Comparison of ENCODE assay signal across 1 cellular context in the genomic region with DNA sequence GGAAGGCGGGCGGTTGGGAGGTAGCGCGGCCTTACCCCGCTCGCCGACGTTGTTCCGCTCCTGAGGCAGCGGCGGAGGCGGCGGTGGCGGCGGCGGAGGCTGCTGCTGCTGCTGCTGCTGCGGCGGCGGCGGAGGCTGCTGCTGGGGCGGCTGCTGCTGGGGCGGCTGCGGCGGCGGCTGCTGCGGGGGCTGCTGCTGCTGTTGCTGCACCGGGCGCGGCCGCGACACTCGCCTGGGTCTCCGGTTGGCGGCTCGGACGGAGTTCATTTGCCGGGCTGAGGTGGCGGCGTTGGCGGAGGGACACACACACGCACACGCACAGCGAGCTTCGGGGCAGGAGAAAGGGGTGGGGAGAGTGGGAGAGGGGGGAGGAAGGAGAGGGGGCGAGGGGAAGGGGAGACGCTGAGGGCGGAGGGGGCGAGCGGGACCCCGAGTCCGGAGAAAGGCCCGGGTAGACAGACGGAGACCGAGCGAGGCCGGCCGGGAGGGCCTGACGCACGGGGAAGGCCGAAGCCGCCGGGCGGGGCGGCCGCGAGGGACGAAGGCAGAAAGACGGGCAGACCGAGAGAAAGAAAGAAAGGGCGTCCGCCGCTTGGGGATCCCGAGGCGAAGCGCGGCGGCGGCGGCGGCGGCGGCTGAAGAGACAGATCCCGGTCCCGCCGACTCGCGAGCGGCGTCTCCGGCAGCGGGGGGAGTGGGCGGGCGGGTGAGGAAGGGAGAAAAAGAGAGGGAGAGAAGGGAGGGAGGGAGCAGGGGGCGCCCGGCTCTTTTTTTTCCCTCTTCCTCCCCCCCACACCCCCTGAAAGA.
TF ChIP-seq lines count a peak whose summit lies in the region.

No MANE protein-coding gene starts in this region.

TF ChIP-seq in K562, 482 proteins besides CTCF, POLR2A, EP300 and RAD21 (continued from another document and continues in another):
- TF ChIP-seq, protein P1, sequence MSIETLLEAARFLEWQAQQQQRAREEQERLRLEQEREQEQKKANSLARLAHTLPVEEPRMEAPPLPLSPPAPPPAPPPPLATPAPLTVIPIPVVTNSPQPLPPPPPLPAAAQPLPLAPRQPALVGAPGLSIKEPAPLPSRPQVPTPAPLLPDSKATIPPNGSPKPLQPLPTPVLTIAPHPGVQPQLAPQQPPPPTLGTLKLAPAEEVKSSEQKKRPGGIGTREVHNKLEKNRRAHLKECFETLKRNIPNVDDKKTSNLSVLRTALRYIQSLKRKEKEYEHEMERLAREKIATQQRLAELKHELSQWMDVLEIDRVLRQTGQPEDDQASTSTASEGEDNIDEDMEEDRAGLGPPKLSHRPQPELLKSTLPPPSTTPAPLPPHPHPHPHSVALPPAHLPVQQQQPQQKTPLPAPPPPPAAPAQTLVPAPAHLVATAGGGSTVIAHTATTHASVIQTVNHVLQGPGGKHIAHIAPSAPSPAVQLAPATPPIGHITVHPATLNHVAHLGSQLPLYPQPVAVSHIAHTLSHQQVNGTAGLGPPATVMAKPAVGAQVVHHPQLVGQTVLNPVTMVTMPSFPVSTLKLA (conservative IDR thresholded peaks at IDR 0.05) = peak; percentile 5 to 34; a peak in 1 of 4 replicates
- TF ChIP-seq ZNF668 (CRISPR knock-in tag; IDR thresholded peaks at IDR 0.05) (no peak), THRAP3 (IDR thresholded peaks at IDR 0.05; ENCODE audit: borderline replicate concordance) (no peak), U2AF1 (optimal IDR thresholded peaks at IDR 0.05; ENCODE audit: low read depth, low read length) (no peak), KLF16 (IDR thresholded peaks at IDR 0.05) (no peak), SRSF7 (optimal IDR thresholded peaks at IDR 0.05; ENCODE audit: low read depth, low read length) (no peak), ZZZ3 (IDR thresholded peaks at IDR 0.05) (no peak), TAF1 (IDR thresholded peaks at IDR 0.05; ENCODE audit: control insufficient read depth, extremely low read depth, insufficient read depth, low read length, severe bottlenecking) (peak; percentile 29), RNF2 (IDR thresholded peaks at IDR 0.05) (no peak), CSDE1 (IDR thresholded peaks at IDR 0.05) (no peak), RFX5 (IDR thresholded peaks at IDR 0.05; ENCODE audit: low read depth, low read length) (no peak), ZFP36 (IDR thresholded peaks at IDR 0.05; ENCODE audit: low read depth, low read length, partially characterized antibody) (no peak), HNRNPH1 (optimal IDR thresholded peaks at IDR 0.05; ENCODE audit: low read depth, low read length) (no peak), POLR2G (IDR thresholded peaks at IDR 0.05; ENCODE audit: low read depth, low read length) (peak; percentile 81), ZNF146 (CRISPR knock-in tag; IDR thresholded peaks at IDR 0.05; ENCODE audit: unreplicated experiment) (no peak), HDAC6 (IDR thresholded peaks at IDR 0.05; ENCODE audit: low read depth, low read length) (no peak), FIP1L1 (IDR thresholded peaks at IDR 0.05; ENCODE audit: low read depth, low read length, poor library complexity, severe bottlenecking) (peak; percentile 45), NFIX (CRISPR knock-in tag; IDR thresholded peaks at IDR 0.05; ENCODE audit: low read depth) (no peak), PRDM10 (IDR thresholded peaks at IDR 0.05; ENCODE audit: partially characterized antibody) (no peak), TCFL5 (CRISPR knock-in tag; conservative IDR thresholded peaks at IDR 0.05) (no peak), ZNF584 (CRISPR knock-in tag; IDR thresholded peaks at IDR 0.05; ENCODE audit: low read depth) (no peak), CXXC5 (CRISPR knock-in tag; IDR thresholded peaks at IDR 0.05) (0 out of 2 replicates have a peak, but pooled peaks have one; percentile 28), ZNF780A (CRISPR knock-in tag; IDR thresholded peaks at IDR 0.05) (no peak), CBX2 (IDR thresholded peaks at IDR 0.05; ENCODE audit: insufficient read depth, low read length, poor library complexity, severe bottlenecking) (no peak), EWSR1 (IDR thresholded peaks at IDR 0.05; ENCODE audit: borderline replicate concordance, low read depth, partially characterized antibody) (no peak), PHF8 (IDR thresholded peaks at IDR 0.05; ENCODE audit: borderline replicate concordance, low read length) (peak; percentile 8; the same call in 1 of the 2 replicates), RBBP5 (IDR thresholded peaks at IDR 0.05; ENCODE audit: borderline replicate concordance, insufficient read depth, low read length, poor library complexity, severe bottlenecking) (peak; percentile 41), ZBTB9 (CRISPR knock-in tag; IDR thresholded peaks at IDR 0.05) (no peak), FOXK2 (conservative IDR thresholded peaks at IDR 0.05 in 1 of 2, IDR thresholded peaks at IDR 0.05 in 1 of 2; ENCODE audit: low read depth in 2 of 2) (no peak)
- TF ChIP-seq, protein P2, sequence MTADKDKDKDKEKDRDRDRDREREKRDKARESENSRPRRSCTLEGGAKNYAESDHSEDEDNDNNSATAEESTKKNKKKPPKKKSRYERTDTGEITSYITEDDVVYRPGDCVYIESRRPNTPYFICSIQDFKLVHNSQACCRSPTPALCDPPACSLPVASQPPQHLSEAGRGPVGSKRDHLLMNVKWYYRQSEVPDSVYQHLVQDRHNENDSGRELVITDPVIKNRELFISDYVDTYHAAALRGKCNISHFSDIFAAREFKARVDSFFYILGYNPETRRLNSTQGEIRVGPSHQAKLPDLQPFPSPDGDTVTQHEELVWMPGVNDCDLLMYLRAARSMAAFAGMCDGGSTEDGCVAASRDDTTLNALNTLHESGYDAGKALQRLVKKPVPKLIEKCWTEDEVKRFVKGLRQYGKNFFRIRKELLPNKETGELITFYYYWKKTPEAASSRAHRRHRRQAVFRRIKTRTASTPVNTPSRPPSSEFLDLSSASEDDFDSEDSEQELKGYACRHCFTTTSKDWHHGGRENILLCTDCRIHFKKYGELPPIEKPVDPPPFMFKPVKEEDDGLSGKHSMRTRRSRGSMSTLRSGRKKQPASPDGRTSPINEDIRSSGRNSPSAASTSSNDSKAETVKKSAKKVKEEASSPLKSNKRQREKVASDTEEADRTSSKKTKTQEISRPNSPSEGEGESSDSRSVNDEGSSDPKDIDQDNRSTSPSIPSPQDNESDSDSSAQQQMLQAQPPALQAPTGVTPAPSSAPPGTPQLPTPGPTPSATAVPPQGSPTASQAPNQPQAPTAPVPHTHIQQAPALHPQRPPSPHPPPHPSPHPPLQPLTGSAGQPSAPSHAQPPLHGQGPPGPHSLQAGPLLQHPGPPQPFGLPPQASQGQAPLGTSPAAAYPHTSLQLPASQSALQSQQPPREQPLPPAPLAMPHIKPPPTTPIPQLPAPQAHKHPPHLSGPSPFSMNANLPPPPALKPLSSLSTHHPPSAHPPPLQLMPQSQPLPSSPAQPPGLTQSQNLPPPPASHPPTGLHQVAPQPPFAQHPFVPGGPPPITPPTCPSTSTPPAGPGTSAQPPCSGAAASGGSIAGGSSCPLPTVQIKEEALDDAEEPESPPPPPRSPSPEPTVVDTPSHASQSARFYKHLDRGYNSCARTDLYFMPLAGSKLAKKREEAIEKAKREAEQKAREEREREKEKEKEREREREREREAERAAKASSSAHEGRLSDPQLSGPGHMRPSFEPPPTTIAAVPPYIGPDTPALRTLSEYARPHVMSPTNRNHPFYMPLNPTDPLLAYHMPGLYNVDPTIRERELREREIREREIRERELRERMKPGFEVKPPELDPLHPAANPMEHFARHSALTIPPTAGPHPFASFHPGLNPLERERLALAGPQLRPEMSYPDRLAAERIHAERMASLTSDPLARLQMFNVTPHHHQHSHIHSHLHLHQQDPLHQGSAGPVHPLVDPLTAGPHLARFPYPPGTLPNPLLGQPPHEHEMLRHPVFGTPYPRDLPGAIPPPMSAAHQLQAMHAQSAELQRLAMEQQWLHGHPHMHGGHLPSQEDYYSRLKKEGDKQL (CRISPR knock-in tag; IDR thresholded peaks at IDR 0.05; ENCODE audit: borderline replicate concordance) = no peak
- TF ChIP-seq, protein P3, sequence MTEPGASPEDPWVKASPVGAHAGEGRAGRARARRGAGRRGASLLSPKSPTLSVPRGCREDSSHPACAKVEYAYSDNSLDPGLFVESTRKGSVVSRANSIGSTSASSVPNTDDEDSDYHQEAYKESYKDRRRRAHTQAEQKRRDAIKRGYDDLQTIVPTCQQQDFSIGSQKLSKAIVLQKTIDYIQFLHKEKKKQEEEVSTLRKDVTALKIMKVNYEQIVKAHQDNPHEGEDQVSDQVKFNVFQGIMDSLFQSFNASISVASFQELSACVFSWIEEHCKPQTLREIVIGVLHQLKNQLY (CRISPR knock-in tag; conservative IDR thresholded peaks at IDR 0.05) = no peak
- TF ChIP-seq, protein P4, sequence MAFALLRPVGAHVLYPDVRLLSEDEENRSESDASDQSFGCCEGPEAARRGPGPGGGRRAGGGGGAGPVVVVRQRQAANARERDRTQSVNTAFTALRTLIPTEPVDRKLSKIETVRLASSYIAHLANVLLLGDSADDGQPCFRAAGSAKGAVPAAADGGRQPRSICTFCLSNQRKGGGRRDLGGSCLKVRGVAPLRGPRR (CRISPR knock-in tag; IDR thresholded peaks at IDR 0.05) = no peak
- TF ChIP-seq, protein P5, sequence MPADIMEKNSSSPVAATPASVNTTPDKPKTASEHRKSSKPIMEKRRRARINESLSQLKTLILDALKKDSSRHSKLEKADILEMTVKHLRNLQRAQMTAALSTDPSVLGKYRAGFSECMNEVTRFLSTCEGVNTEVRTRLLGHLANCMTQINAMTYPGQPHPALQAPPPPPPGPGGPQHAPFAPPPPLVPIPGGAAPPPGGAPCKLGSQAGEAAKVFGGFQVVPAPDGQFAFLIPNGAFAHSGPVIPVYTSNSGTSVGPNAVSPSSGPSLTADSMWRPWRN (IDR thresholded peaks at IDR 0.05; ENCODE audit: low read depth) = no peak
- TF ChIP-seq, protein P6, sequence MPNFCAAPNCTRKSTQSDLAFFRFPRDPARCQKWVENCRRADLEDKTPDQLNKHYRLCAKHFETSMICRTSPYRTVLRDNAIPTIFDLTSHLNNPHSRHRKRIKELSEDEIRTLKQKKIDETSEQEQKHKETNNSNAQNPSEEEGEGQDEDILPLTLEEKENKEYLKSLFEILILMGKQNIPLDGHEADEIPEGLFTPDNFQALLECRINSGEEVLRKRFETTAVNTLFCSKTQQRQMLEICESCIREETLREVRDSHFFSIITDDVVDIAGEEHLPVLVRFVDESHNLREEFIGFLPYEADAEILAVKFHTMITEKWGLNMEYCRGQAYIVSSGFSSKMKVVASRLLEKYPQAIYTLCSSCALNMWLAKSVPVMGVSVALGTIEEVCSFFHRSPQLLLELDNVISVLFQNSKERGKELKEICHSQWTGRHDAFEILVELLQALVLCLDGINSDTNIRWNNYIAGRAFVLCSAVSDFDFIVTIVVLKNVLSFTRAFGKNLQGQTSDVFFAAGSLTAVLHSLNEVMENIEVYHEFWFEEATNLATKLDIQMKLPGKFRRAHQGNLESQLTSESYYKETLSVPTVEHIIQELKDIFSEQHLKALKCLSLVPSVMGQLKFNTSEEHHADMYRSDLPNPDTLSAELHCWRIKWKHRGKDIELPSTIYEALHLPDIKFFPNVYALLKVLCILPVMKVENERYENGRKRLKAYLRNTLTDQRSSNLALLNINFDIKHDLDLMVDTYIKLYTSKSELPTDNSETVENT (CRISPR knock-in tag; IDR thresholded peaks at IDR 0.05) = no peak
- TF ChIP-seq, protein P7, sequence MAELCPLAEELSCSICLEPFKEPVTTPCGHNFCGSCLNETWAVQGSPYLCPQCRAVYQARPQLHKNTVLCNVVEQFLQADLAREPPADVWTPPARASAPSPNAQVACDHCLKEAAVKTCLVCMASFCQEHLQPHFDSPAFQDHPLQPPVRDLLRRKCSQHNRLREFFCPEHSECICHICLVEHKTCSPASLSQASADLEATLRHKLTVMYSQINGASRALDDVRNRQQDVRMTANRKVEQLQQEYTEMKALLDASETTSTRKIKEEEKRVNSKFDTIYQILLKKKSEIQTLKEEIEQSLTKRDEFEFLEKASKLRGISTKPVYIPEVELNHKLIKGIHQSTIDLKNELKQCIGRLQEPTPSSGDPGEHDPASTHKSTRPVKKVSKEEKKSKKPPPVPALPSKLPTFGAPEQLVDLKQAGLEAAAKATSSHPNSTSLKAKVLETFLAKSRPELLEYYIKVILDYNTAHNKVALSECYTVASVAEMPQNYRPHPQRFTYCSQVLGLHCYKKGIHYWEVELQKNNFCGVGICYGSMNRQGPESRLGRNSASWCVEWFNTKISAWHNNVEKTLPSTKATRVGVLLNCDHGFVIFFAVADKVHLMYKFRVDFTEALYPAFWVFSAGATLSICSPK (IDR thresholded peaks at IDR 0.05; ENCODE audit: borderline replicate concordance) = no peak
